4 cellular contexts compared by ENCODE assay signal in genomic region chr15:43177147-43177546, GRCh38. TPM values are rescaled to one million over a fixed set of nuclear protein-coding genes. Genes with fewer than 3 reads are reported as not detected.
"Had no signal": no experiment of that assay in that cellular context is flagged by ENCODE, and none has a peak within 500 bp of the region (broad histone marks: within the 10 kb centered on the region; RNA-seq: fewer than 3 reads in every experiment).

No MANE protein-coding gene starts in this region.

RNA-seq across cellular contexts. Expression of gene EPB42, which starts 43.7 kb away (rescaled TPM):
- total RNA-seq: LHCN-M2, M059J, MCF 10A, NCI-H460 had no signal
